12 cellular contexts compared by ENCODE assay signal in genomic region chr2:181124499-181124898, GRCh38.
DNase-seq lines count a peak whose midpoint lies in the region; ATAC-seq and TF ChIP-seq lines count a peak whose summit lies in the region.
"Had no signal": no experiment of that assay in that cellular context is flagged by ENCODE, and none has a peak within 500 bp of the region (broad histone marks: within the 10 kb centered on the region; RNA-seq: fewer than 3 reads in every experiment).

No MANE protein-coding gene starts in this region.

- H2AFZ ChIP-seq in DND-41 (ENCODE audit: low read depth, low read length) (peak overlapping the region; percentile 78), IMR-90 (replicated peaks; ENCODE audit: low read length, poor library complexity) (no peak overlapping the region)

- H2AK5ac ChIP-seq in IMR-90 (ENCODE audit: low read depth, low read length): no peak overlapping the region

- peaks cover 63% of the 10 kb centered on the region for H3K4me1 Mint-ChIP-seq in activated T-helper 2 cell treated with anti-CD3 and anti-CD28 coated beads, Interferon-gamma antibody, Interleukin-2, Interleukin-4, amounts not matched to agents 10 μg/mL and 5 μg/mL and 100 μg/mL, durations not matched to agents 14 hours and 24 hours and 36 hours (ENCODE audit: low read depth)
- peaks cover 2% of the 10 kb centered on the region for H3K4me1 Mint-ChIP-seq in progenitor cell of endocrine pancreas (ENCODE audit: low read depth)

- no peaks in the 10 kb centered on the region for H4K20me1 ChIP-seq in DND-41 (ENCODE audit: insufficient read depth, low read length)
- no peaks in the 10 kb centered on the region for H4K20me1 ChIP-seq in IMR-90 (ENCODE audit: insufficient read depth, low read length)

- no peak overlapping the region for H3K23ac ChIP-seq in IMR-90 (ENCODE audit: low read depth, low read length)

- H3K27me3 Mint-ChIP-seq in activated T-helper 2 cell treated with anti-CD3 and anti-CD28 coated beads, Interferon-gamma antibody, Interleukin-2, Interleukin-4, amounts not matched to agents 10 μg/mL and 5 μg/mL and 100 μg/mL, durations not matched to agents 14 hours and 24 hours and 36 hours (ENCODE audit: low read depth): no peaks in the 10 kb centered on the region
- H3K27me3 Mint-ChIP-seq in progenitor cell of endocrine pancreas: peaks cover 3% of the 10 kb centered on the region

- no peaks in the 10 kb centered on the region for H3K9me3 ChIP-seq in DND-41 (ENCODE audit: insufficient read depth, low read length, severe bottlenecking)
- H3K9me3 ChIP-seq in IMR-90 (ENCODE audit: control insufficient read depth, insufficient read depth, low read length): no peaks in the 10 kb centered on the region
- no peaks in the 10 kb centered on the region for H3K9me3 ChIP-seq in mucosa of rectum (ENCODE audit: control insufficient read depth in 2 of 2, low read length in 2 of 2)
- H3K9me3 ChIP-seq in aorta (ENCODE audit: control insufficient read depth, low read length): no peaks in the 10 kb centered on the region
- H3K9me3 ChIP-seq: breast epithelium, thyroid gland had no signal

- no TSS peak for BruUV-seq in IMR-90 (replicated peaks; lab: Mats Ljungman, UMichigan)

- H4K5ac ChIP-seq in IMR-90 (ENCODE audit: low read depth, low read length): no peak overlapping the region

- H3K9me1 ChIP-seq in IMR-90 (ENCODE audit: insufficient read depth, low read length): no peaks in the 10 kb centered on the region

- no peaks in the 10 kb centered on the region for H3K79me1 ChIP-seq in IMR-90 (ENCODE audit: low read depth in 1 of 2, low read length in 2 of 2)

- H3K18ac ChIP-seq in IMR-90 (ENCODE audit: low read depth, low read length): no peak overlapping the region

- H3K4ac ChIP-seq in IMR-90 (ENCODE audit: low read depth, low read length): no peak overlapping the region

- in situ Hi-C loops in IMR-90 (cut with MboI; ENCODE audit: low sequenced_read_pairs): loop anchor here (25.0 kb wide), 1 partner anchor 988 kb away; no protein-coding TSS in a partner anchor

- DNase-seq in DND-41: no peak
- DNase-seq in IMR-90: peak; percentile 22
- DNase-seq in activated T-helper 2 cell treated with anti-CD3 and anti-CD28 coated beads, Interferon-gamma antibody, Interleukin-2, Interleukin-4, amounts not matched to agents 10 μg/mL and 5 μg/mL and 100 μg/mL, durations not matched to agents 14 hours and 24 hours and 36 hours (ENCODE audit: low spot score): no peak
- DNase-seq in progenitor cell of endocrine pancreas (ENCODE audit: low spot score, unreplicated experiment): no peak
- no peak for DNase-seq in inferior parietal cortex (ENCODE audit: extremely low spot score)
- no peak for DNase-seq in aorta
- DNase-seq: left colon, posterior cingulate gyrus, thyroid gland had no signal

- H3K56ac ChIP-seq in IMR-90 (ENCODE audit: extremely low read depth, insufficient read depth, low read length): no peak overlapping the region

- H2AK9ac ChIP-seq in IMR-90 (replicated peaks; ENCODE audit: low read depth, low read length, poor library complexity): no peak overlapping the region

- H3K4me2 ChIP-seq in DND-41 (ENCODE audit: insufficient read depth, low read length) (peak overlapping the region; percentile 70), IMR-90 (ENCODE audit: low read depth, low read length) (no peak overlapping the region; the same call in 1 of the 2 replicates)

- H3K27ac Mint-ChIP-seq in activated T-helper 2 cell treated with anti-CD3 and anti-CD28 coated beads, Interferon-gamma antibody, Interleukin-2, Interleukin-4, amounts not matched to agents 10 μg/mL and 5 μg/mL and 100 μg/mL, durations not matched to agents 14 hours and 24 hours and 36 hours: peak overlapping the region; percentile 95
- H3K27ac Mint-ChIP-seq in progenitor cell of endocrine pancreas: no peak overlapping the region

- H2BK15ac ChIP-seq in IMR-90 (ENCODE audit: low read depth, low read length): no peak overlapping the region

- no peak overlapping the region for H4K91ac ChIP-seq in IMR-90 (ENCODE audit: insufficient read depth, low read depth, low read length)

- intact Hi-C loops in IMR-90 (cut with micrococcal nuclease) (no loop called here), aorta (cut with DNase I) (no loop called here)
- intact Hi-C loops in activated T-helper 2 cell treated with anti-CD3 and anti-CD28 coated beads, Interferon-gamma antibody, Interleukin-2, Interleukin-4, amounts not matched to agents 10 μg/mL and 5 μg/mL and 100 μg/mL, durations not matched to agents 14 hours and 24 hours and 36 hours (cut with micrococcal nuclease): loop anchor here (1.0 to 5.0 kb wide), 6 partner anchors 18 to 233 kb away; no protein-coding TSS in a partner anchor

- H3K27me3 ChIP-seq in DND-41 (ENCODE audit: insufficient read depth, low read length, poor library complexity): no peaks in the 10 kb centered on the region
- no peaks in the 10 kb centered on the region for H3K27me3 ChIP-seq in IMR-90 (ENCODE audit: control insufficient read depth, insufficient read depth, low read length)
- H3K27me3 ChIP-seq in mucosa of rectum (ENCODE audit: control insufficient read depth in 2 of 2, insufficient read depth in 2 of 2, low read length in 2 of 2): no peaks in the 10 kb centered on the region
- H3K27me3 ChIP-seq in aorta (ENCODE audit: control insufficient read depth in 1 of 2, insufficient read depth in 2 of 2, low read length in 1 of 2): no peaks in the 10 kb centered on the region
- H3K27me3 ChIP-seq: breast epithelium, thyroid gland had no signal

- no peak for TF ChIP-seq RAD21 in IMR-90 (IDR thresholded peaks at IDR 0.05; ENCODE audit: low read length)

- H2BK20ac ChIP-seq in IMR-90 (ENCODE audit: low read depth, low read length): no peak overlapping the region

- no peak overlapping the region for H2BK5ac ChIP-seq in IMR-90 (ENCODE audit: low read depth, low read length, poor library complexity, severe bottlenecking)

- ATAC-seq in DND-41 (ENCODE audit: insufficient read depth, low read depth) (0 out of 3 replicates have a peak, but pooled peaks have one; percentile 25), IMR-90 (ENCODE audit: low read depth) (peak; percentile 21; the same call in 1 of the 2 replicates), HG02885 (IDR thresholded peaks at IDR 0.05; ENCODE audit: poor library complexity, unreplicated experiment) (no peak), aorta (ENCODE audit: low FRiP score) (no peak)

- WGBS in IMR-90 (ENCODE audit: extremely low coverage in 2 of 2, insufficient read length in 1 of 2), 2 experiments: no CpG with 5 or more reads among the region's 3 CpGs
- 47 to 56% methylated on average over 3 of the region's 3 CpGs for WGBS in aorta, 2 donors

- H3K36me3 Mint-ChIP-seq in activated T-helper 2 cell treated with anti-CD3 and anti-CD28 coated beads, Interferon-gamma antibody, Interleukin-2, Interleukin-4, amounts not matched to agents 10 μg/mL and 5 μg/mL and 100 μg/mL, durations not matched to agents 14 hours and 24 hours and 36 hours (ENCODE audit: low read depth): peaks cover 28% of the 10 kb centered on the region
- H3K36me3 Mint-ChIP-seq in progenitor cell of endocrine pancreas (ENCODE audit: insufficient read depth): no peaks in the 10 kb centered on the region

- peak overlapping the region; percentile 62 for H3K9ac ChIP-seq in DND-41 (ENCODE audit: low read depth, low read length)
- H3K9ac ChIP-seq in IMR-90 (ENCODE audit: low read depth, low read length): no peak overlapping the region
- no peak overlapping the region for H3K9ac ChIP-seq in mucosa of rectum (ENCODE audit: low read depth in 1 of 2, low read length in 2 of 2)

- peaks cover 49% of the 10 kb centered on the region for H3K4me1 ChIP-seq in DND-41 (ENCODE audit: insufficient read depth, low read length)
- H3K4me1 ChIP-seq in IMR-90 (ENCODE audit: control insufficient read depth, insufficient read depth, low read length): peaks cover 3% of the 10 kb centered on the region; the same call in 1 of the 2 replicates
- H3K4me1 ChIP-seq in mucosa of rectum (ENCODE audit: control insufficient read depth in 2 of 2, insufficient read depth in 2 of 2, low read length in 2 of 2): no peaks in the 10 kb centered on the region
- H3K4me1 ChIP-seq in aorta (ENCODE audit: control insufficient read depth in 1 of 2, insufficient read depth in 2 of 2, low read length in 2 of 2): no peaks in the 10 kb centered on the region
- H3K4me1 ChIP-seq: breast epithelium, thyroid gland had no signal

- H2BK120ac ChIP-seq in IMR-90 (ENCODE audit: low read depth, low read length): no peak overlapping the region

- H3K9me3 Mint-ChIP-seq in activated T-helper 2 cell treated with anti-CD3 and anti-CD28 coated beads, Interferon-gamma antibody, Interleukin-2, Interleukin-4, amounts not matched to agents 10 μg/mL and 5 μg/mL and 100 μg/mL, durations not matched to agents 14 hours and 24 hours and 36 hours: peaks cover 4% of the 10 kb centered on the region
- H3K9me3 Mint-ChIP-seq in progenitor cell of endocrine pancreas (ENCODE audit: low read depth): peaks cover 2% of the 10 kb centered on the region

- H3K27ac ChIP-seq in DND-41 (ENCODE audit: low read length): peak overlapping the region; percentile 98
- no peak overlapping the region for H3K27ac ChIP-seq in IMR-90 (ENCODE audit: insufficient read depth, low read length)
- peak overlapping the region; percentile 61 to 71 for H3K27ac ChIP-seq in mucosa of rectum (ENCODE audit: low read depth in 2 of 2, low read length in 2 of 2)
- no peak overlapping the region for H3K27ac ChIP-seq in aorta (ENCODE audit: low read depth in 1 of 2, low read length in 2 of 2)
- H3K27ac ChIP-seq: breast epithelium, thyroid gland had no signal

- no peak overlapping the region for H4K8ac ChIP-seq in IMR-90 (ENCODE audit: low read depth in 2 of 2, low read length in 2 of 2)

- CTCF ChIA-PET in IMR-90 (lab: Yijun Ruan, JAX): no interaction called here

- dilution Hi-C loops in IMR-90 (cut with HindIII; ENCODE audit: low sequenced_read_pairs, unreplicated experiment): no loop called here

- TF ChIP-seq CTCF in DND-41 (IDR thresholded peaks at IDR 0.05; ENCODE audit: borderline replicate concordance, extremely low read depth, low read length, poor library complexity, severe bottlenecking) (no peak), IMR-90 (conservative IDR thresholded peaks at IDR 0.05; ENCODE audit: low read depth, low read length) (no peak), progenitor cell of endocrine pancreas (IDR thresholded peaks at IDR 0.05; ENCODE audit: unreplicated experiment) (no peak)

- H3K4me3 Mint-ChIP-seq in activated T-helper 2 cell treated with anti-CD3 and anti-CD28 coated beads, Interferon-gamma antibody, Interleukin-2, Interleukin-4, amounts not matched to agents 10 μg/mL and 5 μg/mL and 100 μg/mL, durations not matched to agents 14 hours and 24 hours and 36 hours (ENCODE audit: low read depth): peak overlapping the region; percentile 76
- H3K4me3 Mint-ChIP-seq in progenitor cell of endocrine pancreas (ENCODE audit: low read depth): no peak overlapping the region

- no peak overlapping the region for H3K14ac ChIP-seq in IMR-90 (replicated peaks; ENCODE audit: low read depth, low read length)

- POLR2A ChIA-PET in IMR-90 (lab: Charles Lee; ENCODE audit: unreplicated experiment): no interaction called here

- peaks cover 41% of the 10 kb centered on the region for H3K79me2 ChIP-seq in DND-41 (ENCODE audit: insufficient read depth, low read length)

- H3K36me3 ChIP-seq in DND-41 (ENCODE audit: insufficient read depth, low read length) (no peaks in the 10 kb centered on the region; the same call in 1 of the 2 replicates), IMR-90 (ENCODE audit: control insufficient read depth, insufficient read depth, low read length) (no peaks in the 10 kb centered on the region), mucosa of rectum (ENCODE audit: control insufficient read depth in 2 of 2, insufficient read depth in 2 of 2, low read length in 2 of 2) (no peaks in the 10 kb centered on the region), aorta (ENCODE audit: control insufficient read depth in 1 of 2, insufficient read depth in 2 of 2, low read length in 1 of 2) (no peaks in the 10 kb centered on the region)
- H3K36me3 ChIP-seq: breast epithelium, thyroid gland had no signal

- peak overlapping the region; percentile 8 to 55; a peak in 3 of 4 replicates for H3K4me3 ChIP-seq in DND-41 (ENCODE audit: low read depth in 1 of 2, low read length in 2 of 2)
- H3K4me3 ChIP-seq in IMR-90 (ENCODE audit: insufficient read depth, low read depth, low read length): no peak overlapping the region
- H3K4me3 ChIP-seq in mucosa of rectum (ENCODE audit: low read length in 2 of 2): no peak overlapping the region
- no peak overlapping the region for H3K4me3 ChIP-seq in aorta (ENCODE audit: low read length in 2 of 2)
- H3K4me3 ChIP-seq: breast epithelium, thyroid gland had no signal

- no peak for TF ChIP-seq POLR2A in IMR-90 (IDR thresholded peaks at IDR 0.05; ENCODE audit: low read depth, low read length)

Comparison
In these comparisons a context has a peak if more than half of its experiments do, and no peak if none do; other contexts are left out.
1. ATAC-seq: peak in DND-41 (single experiment) and IMR-90 (single experiment); none in HG02885 (single experiment) and aorta (single experiment).
2. H3K27ac ChIP-seq: peak in DND-41 (single experiment) and mucosa of rectum (2 of 2); none in IMR-90 (single experiment) and aorta (0 of 2).
3. H3K4me3 ChIP-seq: peak in DND-41 (2 of 2); none in IMR-90 (single experiment), mucosa of rectum (0 of 2) and aorta (0 of 2).